In the genomic region with DNA sequence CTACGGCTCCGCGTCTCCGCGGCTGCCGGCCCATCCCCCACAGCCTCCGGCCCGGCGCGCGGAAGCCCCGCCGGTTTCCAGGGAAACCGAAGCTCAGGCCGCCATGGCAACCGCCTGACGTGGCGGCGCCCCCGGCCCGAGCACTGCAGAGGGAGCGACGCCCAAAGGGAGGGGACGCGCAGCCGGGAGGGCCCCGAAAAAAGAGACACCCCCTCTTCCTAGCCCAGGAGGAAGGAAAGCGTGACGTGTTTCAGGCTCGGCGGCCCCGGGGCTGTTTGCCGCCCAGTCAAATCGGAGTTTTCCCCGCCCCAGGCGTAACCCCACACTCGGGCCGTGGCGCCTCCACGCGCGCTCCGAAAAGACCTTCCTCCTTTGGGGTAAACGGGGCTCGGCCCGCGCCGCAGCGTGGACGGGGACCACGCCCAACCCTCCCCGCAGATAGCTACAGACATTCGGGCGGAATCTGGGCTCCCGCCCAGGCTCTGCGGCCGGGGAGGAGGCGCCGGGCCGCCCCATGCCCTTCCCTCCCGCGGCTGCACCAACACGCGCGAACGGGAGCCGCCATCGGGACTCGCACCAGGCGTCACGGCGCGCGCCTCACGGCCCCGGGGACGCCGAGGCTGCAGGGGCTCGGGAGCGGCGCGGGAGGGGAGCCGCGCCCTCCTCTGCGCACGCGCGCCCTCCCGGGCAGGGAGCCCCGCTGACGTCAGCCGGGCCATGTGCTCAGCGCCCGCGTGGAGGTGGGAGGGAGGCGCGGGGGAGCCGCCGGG, we compare ENCODE assay signal across 8 cellular contexts. TPM values are rescaled to one million over a fixed set of nuclear protein-coding genes. Genes with fewer than 3 reads are reported as not detected.
DNase-seq lines count a peak whose midpoint lies in the region; ATAC-seq lines count a peak whose summit lies in the region.

No MANE protein-coding gene starts in this region.

- peak; percentile 73 for DNase-seq in A172 (ENCODE audit: low spot score)
- peak; percentile 93 for DNase-seq in NCI-H2171 (lab: John Stamatoyannopoulos, UW)
- peak; percentile 77 to 91 (median 86) for DNase-seq in activated CD4-positive, CD25-positive, alpha-beta regulatory T cell (lab: John Stamatoyannopoulos, UW)
- peak in 60 of 61 donors; percentile 11 to 93 (median 79) for DNase-seq in caudate nucleus (lab: John Stamatoyannopoulos, UW)
- peak; percentile 95 for DNase-seq in islet precursor cell
- peak; percentile 81 to 85 for DNase-seq in stimulated activated CD4-positive, alpha-beta T cell treated with anti-CD3 and anti-CD28 coated beads, Interleukin-12 subunit alpha, Interleukin-12 subunit beta, amount 100 ng/mL, for 24 hours (ENCODE audit: low read depth in 2 of 2)

- ATAC-seq in GM18517 (IDR thresholded peaks at IDR 0.05; ENCODE audit: unreplicated experiment), result peak; percentile 28
- ATAC-seq in HG02981 (IDR thresholded peaks at IDR 0.05; ENCODE audit: unreplicated experiment), result peak; percentile 25

- H3K27ac ChIP-seq in caudate nucleus (ENCODE audit: low read depth, low read length), result peak overlapping the region; percentile 98

RNA-seq across cellular contexts. Expression of a gene that starts 7.5 kb away (rescaled TPM):
- total RNA-seq in A172 (2014; rRNA removed; shearing (Covaris generic)), result 4.3 and 9.1 TPM in 2 replicates

RNA-seq across cellular contexts. Expression of a gene that starts 56.1 kb away (rescaled TPM):
- 15.7 and 23.3 TPM in 2 replicates for total RNA-seq in A172 (2014; rRNA removed; shearing (Covaris generic))

RNA-seq across cellular contexts. Expression of a gene that starts 57.1 kb away (rescaled TPM):
- 66.9 and 86.7 TPM in 2 replicates for total RNA-seq in A172 (2014; rRNA removed; shearing (Covaris generic))

Comparison
In these comparisons a context has a peak if more than half of its experiments do, and no peak if none do; other contexts are left out.
1. Peak in every context shown above with its lines: DNase-seq, ATAC-seq and H3K27ac ChIP-seq.